13 cellular contexts compared by ENCODE assay signal in the genomic region with DNA sequence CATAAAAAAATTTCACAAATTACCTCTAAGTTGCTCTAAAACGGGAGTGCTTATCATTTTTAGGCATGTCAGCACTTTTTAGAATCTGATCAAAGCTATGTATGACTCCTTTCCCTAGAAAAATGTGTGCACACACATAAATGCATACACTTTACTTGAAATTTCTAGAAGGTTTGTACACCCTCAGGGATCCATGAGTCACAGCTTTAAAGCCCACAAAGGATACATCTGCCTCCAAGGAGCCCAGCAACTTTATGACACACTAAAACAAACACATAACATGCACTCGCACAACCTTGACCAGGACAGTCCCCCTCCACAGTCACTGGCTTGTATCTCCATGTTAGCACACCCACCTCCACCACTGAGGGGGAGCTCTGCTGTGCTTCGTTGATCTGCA.
A peak's percentile ranks its signal among the peaks of the same experiment; 100 is the strongest.
DNase-seq lines count a peak whose midpoint lies in the region; ATAC-seq, FAIRE-seq and TF ChIP-seq lines count a peak whose summit lies in the region.
"Had no signal": no experiment of that assay in that cellular context is flagged by ENCODE, and none has a peak within 500 bp of the region (broad histone marks: within the 10 kb centered on the region; RNA-seq: fewer than 3 reads in every experiment).

No MANE protein-coding gene starts in this region.

- H3K36me3 ChIP-seq in ACC112 (ENCODE audit: insufficient read depth, low read length), result no peaks in the 10 kb centered on the region
- no peaks in the 10 kb centered on the region for H3K36me3 ChIP-seq in kidney (ENCODE audit: control insufficient read depth in 1 of 2, insufficient read depth in 2 of 2, low read length in 2 of 2)

- H3K27me3 ChIP-seq in ACC112 (ENCODE audit: insufficient read depth, low read length), result no peaks in the 10 kb centered on the region

- intact Hi-C loops in kidney (cut with DNase I), result no loop called here

- peak overlapping the region; percentile 76 for H3K27ac Mint-ChIP-seq in activated CD8-positive, alpha-beta T cell treated with anti-CD3 and anti-CD28 coated beads, Interleukin-2, amount 10 ng/mL, durations not matched to agents 7 days and 5 days
- H3K27ac Mint-ChIP-seq: CD14-positive monocyte, memory B cell had no signal

- no peaks in the 10 kb centered on the region for H3K79me2 ChIP-seq in ACC112 (ENCODE audit: control insufficient read depth, insufficient read depth, low read length, unreplicated experiment)

- peaks cover 9% of the 10 kb centered on the region for H3K36me3 Mint-ChIP-seq in activated CD8-positive, alpha-beta T cell treated with anti-CD3 and anti-CD28 coated beads, Interleukin-2, amount 10 ng/mL, durations not matched to agents 7 days and 5 days (ENCODE audit: low read depth)
- H3K36me3 Mint-ChIP-seq: CD14-positive monocyte, memory B cell had no signal

- CTCF ChIA-PET in activated CD8-positive, alpha-beta T cell treated with anti-CD3 and anti-CD28 coated beads, Interleukin-2, amount 10 ng/mL, durations not matched to agents 7 days and 5 days (lab: Charles Lee), result interaction anchor here (1.2 to 2.3 kb wide), 5 partner anchors 10 to 197 kb away, joined by 5 to 9 read pairs (median 8); no protein-coding TSS in a partner anchor

- no peaks in the 10 kb centered on the region for H3K9me3 Mint-ChIP-seq in activated CD8-positive, alpha-beta T cell treated with anti-CD3 and anti-CD28 coated beads, Interleukin-2, amount 10 ng/mL, durations not matched to agents 7 days and 5 days (ENCODE audit: insufficient read depth)
- H3K9me3 Mint-ChIP-seq: CD14-positive monocyte, memory B cell had no signal

- no peaks in the 10 kb centered on the region for H3K9me3 ChIP-seq in kidney (ENCODE audit: control insufficient read depth in 1 of 2, low read length in 2 of 2)

- FAIRE-seq in kidney (lab: Jason Lieb, UNC), result no peak
- FAIRE-seq: endometrium had no signal

- no peak overlapping the region for H2AFZ ChIP-seq in ACC112 (ENCODE audit: low read length, unreplicated experiment)

- DNase-seq in HCEC 1CT, result peak; percentile 81
- DNase-seq in activated CD8-positive, alpha-beta T cell treated with anti-CD3 and anti-CD28 coated beads, Interleukin-2, amount 10 ng/mL, durations not matched to agents 7 days and 5 days, result no peak
- DNase-seq in hepatic stellate cell (ENCODE audit: low spot score), result peak; percentile 62
- DNase-seq in kidney, result no peak
- DNase-seq in KG1 (lab: John Stamatoyannopoulos, UW), result no peak
- DNase-seq: activated T-cell treated with anti-CD3 and anti-CD28 coated beads, Interleukin-2, amount 50 U/mL, for 1 hour; stimulated activated CD4-positive, alpha-beta T cell treated with anti-CD3 and anti-CD28 coated beads, Interleukin-12 subunit alpha, Interleukin-12 subunit beta, amount 100 ng/mL, for 4 hours had no signal

- TF ChIP-seq CTCF in kidney (IDR thresholded peaks at IDR 0.05; ENCODE audit: borderline replicate concordance, extremely low read depth, insufficient read depth), result no peak

- H3K27ac ChIP-seq in ACC112 (ENCODE audit: low read depth, low read length) (peak overlapping the region; percentile 45), kidney (ENCODE audit: low read depth in 2 of 2, low read length in 2 of 2) (no peak overlapping the region)

- H3K9ac ChIP-seq in kidney (ENCODE audit: low read length in 2 of 2), result no peak overlapping the region

- H3K4me1 Mint-ChIP-seq in activated CD8-positive, alpha-beta T cell treated with anti-CD3 and anti-CD28 coated beads, Interleukin-2, amount 10 ng/mL, durations not matched to agents 7 days and 5 days (ENCODE audit: low read depth), result peaks cover 56% of the 10 kb centered on the region

- H3K4me3 ChIP-seq in ACC112 (ENCODE audit: low read depth, low read length) (no peak overlapping the region), kidney (ENCODE audit: low read length in 2 of 2) (no peak overlapping the region)

- POLR2A ChIA-PET in activated CD8-positive, alpha-beta T cell treated with anti-CD3 and anti-CD28 coated beads, Interleukin-2, amount 10 ng/mL, durations not matched to agents 7 days and 5 days (lab: Charles Lee), result no interaction called here

- H3K4me3 Mint-ChIP-seq in activated CD8-positive, alpha-beta T cell treated with anti-CD3 and anti-CD28 coated beads, Interleukin-2, amount 10 ng/mL, durations not matched to agents 7 days and 5 days, result no peak overlapping the region
- H3K4me3 Mint-ChIP-seq: CD14-positive monocyte, memory B cell had no signal

- H3K27me3 Mint-ChIP-seq in activated CD8-positive, alpha-beta T cell treated with anti-CD3 and anti-CD28 coated beads, Interleukin-2, amount 10 ng/mL, durations not matched to agents 7 days and 5 days (ENCODE audit: low read depth), result peaks cover 9% of the 10 kb centered on the region

- peaks cover 24% of the 10 kb centered on the region for H3K4me1 ChIP-seq in ACC112 (ENCODE audit: control insufficient read depth, insufficient read depth, low read length, unreplicated experiment)
- no peaks in the 10 kb centered on the region for H3K4me1 ChIP-seq in kidney (ENCODE audit: control insufficient read depth in 1 of 2, insufficient read depth in 1 of 2, low read depth in 1 of 2, low read length in 2 of 2)

- no peak for ATAC-seq in activated CD8-positive, alpha-beta T cell treated with anti-CD3 and anti-CD28 coated beads, Interleukin-2, amount 10 ng/mL, durations not matched to agents 7 days and 5 days
- no peak for ATAC-seq in HG03571 (IDR thresholded peaks at IDR 0.05; ENCODE audit: unreplicated experiment)
- ATAC-seq in GM18517 (IDR thresholded peaks at IDR 0.05; ENCODE audit: unreplicated experiment), result no peak

Comparison
In these comparisons a context has a peak if more than half of its experiments do, and no peak if none do; other contexts are left out.
1. DNase-seq: peak in HCEC 1CT (single experiment) and hepatic stellate cell (single experiment); none in activated CD8-positive, alpha-beta T cell treated with anti-CD3 and anti-CD28 coated beads, Interleukin-2, amount 10 ng/mL, durations not matched to agents 7 days and 5 days (single experiment), kidney (single experiment) and KG1 (single experiment).